Comparison of ENCODE assay signal across 1 cellular context in the genomic region with DNA sequence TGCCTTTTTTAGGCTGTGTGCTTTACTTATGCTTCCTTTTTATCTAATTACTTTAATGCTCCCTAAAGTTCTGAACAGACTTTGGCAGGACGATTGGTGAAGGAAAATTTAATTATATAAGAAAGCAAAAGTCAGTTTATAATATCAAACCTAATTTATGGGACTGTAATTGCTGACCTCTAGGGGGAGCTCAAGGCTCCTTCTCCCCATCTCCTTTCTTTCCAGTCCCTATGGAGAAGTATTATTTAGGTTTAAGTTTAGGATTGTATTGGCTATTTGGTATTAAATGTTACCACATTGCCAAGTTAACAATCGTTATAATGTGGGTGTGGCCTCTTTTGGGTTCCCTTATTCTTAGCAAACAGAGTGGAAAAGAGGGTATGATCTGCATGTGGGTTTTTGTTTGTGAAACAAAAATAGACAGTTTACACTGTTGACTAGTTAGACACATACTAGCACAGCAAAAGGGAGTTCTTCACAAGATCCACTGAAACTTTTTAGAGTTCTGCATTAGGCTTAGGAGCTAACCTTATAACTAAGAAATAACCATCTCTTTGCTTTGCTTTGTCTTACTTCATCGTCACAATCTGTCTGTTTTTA.
TF ChIP-seq lines count a peak whose summit lies in the region.

No MANE protein-coding gene starts in this region.

TF ChIP-seq in K562, 482 proteins besides CTCF, POLR2A, EP300 and RAD21:
- TF ChIP-seq HCFC1 (IDR thresholded peaks at IDR 0.05; ENCODE audit: low read depth, low read length) (no peak), SMC3 (conservative IDR thresholded peaks at IDR 0.05; ENCODE audit: insufficient read depth, low read depth, low read length) (0 out of 2 replicates have a peak, but pooled peaks have one; percentile 30), MEIS2 (IDR thresholded peaks at IDR 0.05; ENCODE audit: partially characterized antibody) (peak; percentile 36), SMAD4 (CRISPR knock-in tag; conservative IDR thresholded peaks at IDR 0.05) (0 out of 2 replicates have a peak, but pooled peaks have one; percentile 18), ZBED1 (IDR thresholded peaks at IDR 0.05) (no peak), MYC (IDR thresholded peaks at IDR 0.05; ENCODE audit: low read depth, low read length) (0 out of 2 replicates have a peak, but pooled peaks have one; percentile 21), MYC (CRISPR knock-in tag; IDR thresholded peaks at IDR 0.05; ENCODE audit: borderline replicate concordance, low read depth) (no peak), ZKSCAN8 (CRISPR knock-in tag; IDR thresholded peaks at IDR 0.05) (0 out of 2 replicates have a peak, but pooled peaks have one; percentile 19), CC2D1A (IDR thresholded peaks at IDR 0.05) (peak; percentile 44; the same call in 1 of the 2 replicates), KLF16 (IDR thresholded peaks at IDR 0.05) (peak; percentile 57; the same call in 1 of the 2 replicates)
- TF ChIP-seq, protein P1, sequence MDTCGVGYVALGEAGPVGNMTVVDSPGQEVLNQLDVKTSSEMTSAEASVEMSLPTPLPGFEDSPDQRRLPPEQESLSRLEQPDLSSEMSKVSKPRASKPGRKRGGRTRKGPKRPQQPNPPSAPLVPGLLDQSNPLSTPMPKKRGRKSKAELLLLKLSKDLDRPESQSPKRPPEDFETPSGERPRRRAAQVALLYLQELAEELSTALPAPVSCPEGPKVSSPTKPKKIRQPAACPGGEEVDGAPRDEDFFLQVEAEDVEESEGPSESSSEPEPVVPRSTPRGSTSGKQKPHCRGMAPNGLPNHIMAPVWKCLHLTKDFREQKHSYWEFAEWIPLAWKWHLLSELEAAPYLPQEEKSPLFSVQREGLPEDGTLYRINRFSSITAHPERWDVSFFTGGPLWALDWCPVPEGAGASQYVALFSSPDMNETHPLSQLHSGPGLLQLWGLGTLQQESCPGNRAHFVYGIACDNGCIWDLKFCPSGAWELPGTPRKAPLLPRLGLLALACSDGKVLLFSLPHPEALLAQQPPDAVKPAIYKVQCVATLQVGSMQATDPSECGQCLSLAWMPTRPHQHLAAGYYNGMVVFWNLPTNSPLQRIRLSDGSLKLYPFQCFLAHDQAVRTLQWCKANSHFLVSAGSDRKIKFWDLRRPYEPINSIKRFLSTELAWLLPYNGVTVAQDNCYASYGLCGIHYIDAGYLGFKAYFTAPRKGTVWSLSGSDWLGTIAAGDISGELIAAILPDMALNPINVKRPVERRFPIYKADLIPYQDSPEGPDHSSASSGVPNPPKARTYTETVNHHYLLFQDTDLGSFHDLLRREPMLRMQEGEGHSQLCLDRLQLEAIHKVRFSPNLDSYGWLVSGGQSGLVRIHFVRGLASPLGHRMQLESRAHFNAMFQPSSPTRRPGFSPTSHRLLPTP (IDR thresholded peaks at IDR 0.05; ENCODE audit: borderline replicate concordance, extremely low read depth, insufficient read length) = no peak
- TF ChIP-seq, protein P2, sequence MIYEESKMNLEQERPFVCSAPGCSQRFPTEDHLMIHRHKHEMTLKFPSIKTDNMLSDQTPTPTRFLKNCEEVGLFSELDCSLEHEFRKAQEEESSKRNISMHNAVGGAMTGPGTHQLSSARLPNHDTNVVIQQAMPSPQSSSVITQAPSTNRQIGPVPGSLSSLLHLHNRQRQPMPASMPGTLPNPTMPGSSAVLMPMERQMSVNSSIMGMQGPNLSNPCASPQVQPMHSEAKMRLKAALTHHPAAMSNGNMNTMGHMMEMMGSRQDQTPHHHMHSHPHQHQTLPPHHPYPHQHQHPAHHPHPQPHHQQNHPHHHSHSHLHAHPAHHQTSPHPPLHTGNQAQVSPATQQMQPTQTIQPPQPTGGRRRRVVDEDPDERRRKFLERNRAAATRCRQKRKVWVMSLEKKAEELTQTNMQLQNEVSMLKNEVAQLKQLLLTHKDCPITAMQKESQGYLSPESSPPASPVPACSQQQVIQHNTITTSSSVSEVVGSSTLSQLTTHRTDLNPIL (CRISPR knock-in tag; IDR thresholded peaks at IDR 0.05) = no peak
- TF ChIP-seq, protein P3, sequence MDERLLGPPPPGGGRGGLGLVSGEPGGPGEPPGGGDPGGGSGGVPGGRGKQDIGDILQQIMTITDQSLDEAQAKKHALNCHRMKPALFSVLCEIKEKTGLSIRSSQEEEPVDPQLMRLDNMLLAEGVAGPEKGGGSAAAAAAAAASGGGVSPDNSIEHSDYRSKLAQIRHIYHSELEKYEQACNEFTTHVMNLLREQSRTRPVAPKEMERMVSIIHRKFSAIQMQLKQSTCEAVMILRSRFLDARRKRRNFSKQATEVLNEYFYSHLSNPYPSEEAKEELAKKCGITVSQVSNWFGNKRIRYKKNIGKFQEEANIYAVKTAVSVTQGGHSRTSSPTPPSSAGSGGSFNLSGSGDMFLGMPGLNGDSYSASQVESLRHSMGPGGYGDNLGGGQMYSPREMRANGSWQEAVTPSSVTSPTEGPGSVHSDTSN (CRISPR knock-in tag; IDR thresholded peaks at IDR 0.05; ENCODE audit: low read depth) = no peak
- TF ChIP-seq, protein P3 (tag; conservative IDR thresholded peaks at IDR 0.05; ENCODE audit: low read depth) = peak; percentile 47; the same call in 1 of the 2 replicates
- TF ChIP-seq, protein P4, sequence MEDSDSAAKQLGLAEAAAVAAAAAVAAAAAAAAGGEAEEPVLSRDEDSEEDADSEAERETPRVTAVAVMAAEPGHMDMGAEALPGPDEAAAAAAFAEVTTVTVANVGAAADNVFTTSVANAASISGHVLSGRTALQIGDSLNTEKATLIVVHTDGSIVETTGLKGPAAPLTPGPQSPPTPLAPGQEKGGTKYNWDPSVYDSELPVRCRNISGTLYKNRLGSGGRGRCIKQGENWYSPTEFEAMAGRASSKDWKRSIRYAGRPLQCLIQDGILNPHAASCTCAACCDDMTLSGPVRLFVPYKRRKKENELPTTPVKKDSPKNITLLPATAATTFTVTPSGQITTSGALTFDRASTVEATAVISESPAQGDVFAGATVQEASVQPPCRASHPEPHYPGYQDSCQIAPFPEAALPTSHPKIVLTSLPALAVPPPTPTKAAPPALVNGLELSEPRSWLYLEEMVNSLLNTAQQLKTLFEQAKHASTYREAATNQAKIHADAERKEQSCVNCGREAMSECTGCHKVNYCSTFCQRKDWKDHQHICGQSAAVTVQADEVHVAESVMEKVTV (CRISPR knock-in tag; IDR thresholded peaks at IDR 0.05) = peak; percentile 56
- TF ChIP-seq, protein P5, sequence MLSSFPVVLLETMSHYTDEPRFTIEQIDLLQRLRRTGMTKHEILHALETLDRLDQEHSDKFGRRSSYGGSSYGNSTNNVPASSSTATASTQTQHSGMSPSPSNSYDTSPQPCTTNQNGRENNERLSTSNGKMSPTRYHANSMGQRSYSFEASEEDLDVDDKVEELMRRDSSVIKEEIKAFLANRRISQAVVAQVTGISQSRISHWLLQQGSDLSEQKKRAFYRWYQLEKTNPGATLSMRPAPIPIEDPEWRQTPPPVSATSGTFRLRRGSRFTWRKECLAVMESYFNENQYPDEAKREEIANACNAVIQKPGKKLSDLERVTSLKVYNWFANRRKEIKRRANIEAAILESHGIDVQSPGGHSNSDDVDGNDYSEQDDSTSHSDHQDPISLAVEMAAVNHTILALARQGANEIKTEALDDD (IDR thresholded peaks at IDR 0.05) = peak; percentile 46; the same call in 1 of the 2 replicates
- TF ChIP-seq, protein P6, sequence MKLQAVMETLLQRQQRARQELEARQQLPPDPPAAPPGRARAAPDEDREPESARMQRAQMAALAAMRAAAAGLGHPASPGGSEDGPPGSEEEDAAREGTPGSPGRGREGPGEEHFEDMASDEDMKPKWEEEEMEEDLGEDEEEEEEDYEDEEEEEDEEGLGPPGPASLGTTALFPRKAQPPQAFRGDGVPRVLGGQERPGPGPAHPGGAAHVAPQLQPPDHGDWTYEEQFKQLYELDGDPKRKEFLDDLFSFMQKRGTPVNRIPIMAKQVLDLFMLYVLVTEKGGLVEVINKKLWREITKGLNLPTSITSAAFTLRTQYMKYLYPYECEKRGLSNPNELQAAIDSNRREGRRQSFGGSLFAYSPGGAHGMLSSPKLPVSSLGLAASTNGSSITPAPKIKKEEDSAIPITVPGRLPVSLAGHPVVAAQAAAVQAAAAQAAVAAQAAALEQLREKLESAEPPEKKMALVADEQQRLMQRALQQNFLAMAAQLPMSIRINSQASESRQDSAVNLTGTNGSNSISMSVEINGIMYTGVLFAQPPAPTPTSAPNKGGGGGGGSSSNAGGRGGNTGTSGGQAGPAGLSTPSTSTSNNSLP (IDR thresholded peaks at IDR 0.05; ENCODE audit: borderline replicate concordance, low read depth, low read length) = peak; percentile 97
